ENCODE assay signal across 1 cellular context in genomic region chr9:90801507-90802289, GRCh38.
TF ChIP-seq lines count a peak whose summit lies in the region.

Gene SYK, plus strand, starts transcription at chr9:90801819. Its CDS starts 42,080 bp downstream, at chr9:90843899.

TF ChIP-seq in H1, 55 proteins besides CTCF, POLR2A, EP300 and RAD21:
- TF ChIP-seq EGR1 (IDR thresholded peaks at IDR 0.05; ENCODE audit: borderline replicate concordance, low read depth, low read length) (peak; percentile 56; the same call in 1 of the 2 replicates), SIRT6 (IDR thresholded peaks at IDR 0.05; ENCODE audit: low read length) (no peak), YY1 (IDR thresholded peaks at IDR 0.05; ENCODE audit: low read depth, low read length) (0 out of 2 replicates have a peak, but pooled peaks have one; percentile 6), CBX8 (IDR thresholded peaks at IDR 0.05; ENCODE audit: borderline replicate concordance, low read depth, low read length) (no peak), CBX5 (IDR thresholded peaks at IDR 0.05; ENCODE audit: low read depth, low read length) (no peak), BRCA1 (IDR thresholded peaks at IDR 0.05; ENCODE audit: low read depth, low read length) (no peak), RNF2 (IDR thresholded peaks at IDR 0.05; ENCODE audit: borderline replicate concordance, low read depth, low read length, missing control alignments, poor library complexity, severe bottlenecking) (no peak), RBBP5 (IDR thresholded peaks at IDR 0.05; ENCODE audit: borderline replicate concordance, low read depth, low read length) (peak; percentile 91), CEBPB (IDR thresholded peaks at IDR 0.05; ENCODE audit: low read depth, low read length) (no peak), HDAC2 (IDR thresholded peaks at IDR 0.05; ENCODE audit: borderline replicate concordance in 1 of 2, low read depth in 2 of 2, low read length in 2 of 2) (0 out of 4 replicates have a peak, but pooled peaks of 1 of the 2 experiments have one; percentile 48), CHD7 (IDR thresholded peaks at IDR 0.05; ENCODE audit: insufficient replicate concordance, low read length) (no peak), SRF (IDR thresholded peaks at IDR 0.05; ENCODE audit: low read depth, low read length) (no peak), HDAC6 (IDR thresholded peaks at IDR 0.05; ENCODE audit: low read depth, low read length) (no peak), SAP30 (IDR thresholded peaks at IDR 0.05; ENCODE audit: insufficient read depth, insufficient replicate concordance, low read length) (no peak), SUZ12 (IDR thresholded peaks at IDR 0.05; ENCODE audit: low read length) (peak; percentile 51; the same call in 1 of the 2 replicates), KDM1A (IDR thresholded peaks at IDR 0.05; ENCODE audit: borderline replicate concordance, low read length) (no peak), FOSL1 (IDR thresholded peaks at IDR 0.05; ENCODE audit: insufficient read depth, low read depth, low read length) (no peak), TAF7 (optimal IDR thresholded peaks at IDR 0.05; ENCODE audit: borderline replicate concordance, low read depth, low read length) (peak; percentile 51), TBP (IDR thresholded peaks at IDR 0.05; ENCODE audit: low read depth, low read length) (no peak), CREB1 (IDR thresholded peaks at IDR 0.05) (no peak), RXRA (IDR thresholded peaks at IDR 0.05; ENCODE audit: insufficient read depth, low read depth, low read length) (no peak), GTF2F1 (IDR thresholded peaks at IDR 0.05; ENCODE audit: borderline replicate concordance, low read depth, low read length) (no peak), ASH2L (IDR thresholded peaks at IDR 0.05; ENCODE audit: low read length) (peak; percentile 89), MAX (IDR thresholded peaks at IDR 0.05) (peak; percentile 73), CTBP2 (IDR thresholded peaks at IDR 0.05; ENCODE audit: borderline replicate concordance, insufficient read depth, insufficient read length, low read length) (no peak), EZH2 (IDR thresholded peaks at IDR 0.05; ENCODE audit: low read depth, low read length, severe bottlenecking) (peak; percentile 52), ZNF274 (IDR thresholded peaks at IDR 0.05; ENCODE audit: borderline replicate concordance, extremely low read depth, low read length) (no peak), GABPA (IDR thresholded peaks at IDR 0.05; ENCODE audit: borderline replicate concordance, insufficient read depth, low read length) (no peak), NANOG (IDR thresholded peaks at IDR 0.05; ENCODE audit: insufficient read depth, low read depth, low read length, poor library complexity, severe bottlenecking) (no peak), SP2 (IDR thresholded peaks at IDR 0.05; ENCODE audit: low read length) (no peak), JUND (IDR thresholded peaks at IDR 0.05; ENCODE audit: low read length) (no peak), TAF1 (IDR thresholded peaks at IDR 0.05; ENCODE audit: low read depth, low read length) (peak; percentile 36; the same call in 1 of the 2 replicates), MAFK (IDR thresholded peaks at IDR 0.05; ENCODE audit: low read depth, low read length) (no peak), PHF8 (conservative IDR thresholded peaks at IDR 0.05; ENCODE audit: low read depth, low read length) (peak; percentile 31; the same call in 1 of the 2 replicates), POU5F1 (IDR thresholded peaks at IDR 0.05; ENCODE audit: low read depth, low read length) (no peak), KDM4A (IDR thresholded peaks at IDR 0.05; ENCODE audit: low read depth, low read length, severe bottlenecking) (peak; percentile 100), NRF1 (IDR thresholded peaks at IDR 0.05; ENCODE audit: low read depth, low read length) (no peak), SP4 (IDR thresholded peaks at IDR 0.05; ENCODE audit: low read length) (no peak), KDM5A (IDR thresholded peaks at IDR 0.05; ENCODE audit: low read length) (no peak), ATF3 (IDR thresholded peaks at IDR 0.05; ENCODE audit: insufficient read depth, low read depth, low read length) (no peak), SIN3A (conservative IDR thresholded peaks at IDR 0.05 in 1 of 2, IDR thresholded peaks at IDR 0.05 in 1 of 2; ENCODE audit: low read depth in 1 of 2, low read length in 2 of 2) (no peak), CHD1 (IDR thresholded peaks at IDR 0.05; ENCODE audit: low read depth, low read length) (no peak), BACH1 (IDR thresholded peaks at IDR 0.05; ENCODE audit: low read length) (no peak), JUN (IDR thresholded peaks at IDR 0.05; ENCODE audit: low read depth, low read length) (no peak), POLR2AphosphoS5 (IDR thresholded peaks at IDR 0.05; ENCODE audit: low read depth, low read length) (no peak)
- TF ChIP-seq, protein P1, sequence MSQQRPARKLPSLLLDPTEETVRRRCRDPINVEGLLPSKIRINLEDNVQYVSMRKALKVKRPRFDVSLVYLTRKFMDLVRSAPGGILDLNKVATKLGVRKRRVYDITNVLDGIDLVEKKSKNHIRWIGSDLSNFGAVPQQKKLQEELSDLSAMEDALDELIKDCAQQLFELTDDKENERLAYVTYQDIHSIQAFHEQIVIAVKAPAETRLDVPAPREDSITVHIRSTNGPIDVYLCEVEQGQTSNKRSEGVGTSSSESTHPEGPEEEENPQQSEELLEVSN (IDR thresholded peaks at IDR 0.05), result peak; percentile 96
